Comparison of ENCODE assay signal across 25 cellular contexts in genomic region chr11:115202061-115202460, GRCh38.
"Had no signal": no experiment of that assay in that cellular context is flagged by ENCODE, and none has a peak within 500 bp of the region (broad histone marks: within the 10 kb centered on the region; RNA-seq: fewer than 3 reads in every experiment).

No MANE protein-coding gene starts in this region.

- H3K27ac Mint-ChIP-seq: activated CD4-positive, alpha-beta T cell treated with anti-CD3 and anti-CD28 coated beads for 36 hours; activated naive CD4-positive, alpha-beta T cell treated with anti-CD3 and anti-CD28 coated beads, Interleukin-2, amount 50 U/mL, for 72 hours; activated T-cell treated with anti-CD3 and anti-CD28 coated beads, Interleukin-2, amount 50 U/mL, for 72 hours; endodermal cell; naive thymus-derived CD4-positive, alpha-beta T cell; neural progenitor cell had no signal

- H3K4me3 ChIP-seq: colonic mucosa, dorsolateral prefrontal cortex, neural progenitor cell, spleen, suprapubic skin, tibial artery, upper lobe of right lung had no signal

- H3K4me1 ChIP-seq: colonic mucosa, parathyroid adenoma, spleen, suprapubic skin, upper lobe of right lung had no signal

- H3K4me3 Mint-ChIP-seq: activated CD4-positive, alpha-beta T cell treated with anti-CD3 and anti-CD28 coated beads for 36 hours; activated T-cell treated with anti-CD3 and anti-CD28 coated beads, Interleukin-2, amount 50 U/mL, for 72 hours; endodermal cell; naive thymus-derived CD4-positive, alpha-beta T cell; neural progenitor cell had no signal

- H3K27ac ChIP-seq: colonic mucosa, dorsolateral prefrontal cortex, neural progenitor cell, parathyroid adenoma, spleen, suprapubic skin, tibial artery, upper lobe of right lung had no signal

- H3K4me1 Mint-ChIP-seq: activated CD4-positive, alpha-beta T cell treated with anti-CD3 and anti-CD28 coated beads for 36 hours; naive thymus-derived CD4-positive, alpha-beta T cell had no signal

- H3K9me3 ChIP-seq: colonic mucosa, spleen, suprapubic skin, tibial artery, upper lobe of right lung had no signal

- DNase-seq: activated CD4-positive, alpha-beta T cell treated with anti-CD3 and anti-CD28 coated beads for 36 hours; activated CD4-positive, CD25-positive, alpha-beta regulatory T cell; activated naive CD4-positive, alpha-beta T cell; activated T-cell treated with anti-CD3 and anti-CD28 coated beads for 4 hours; activated T-cell treated with anti-CD3 and anti-CD28 coated beads, Interleukin-2, amount 50 U/mL, for 72 hours; colonic mucosa; dorsolateral prefrontal cortex; endodermal cell; foreskin fibroblast; head of caudate nucleus; hippocampal formation; left colon; midbrain; naive thymus-derived CD4-positive, alpha-beta T cell; occipital lobe; right cardiac atrium; spleen; stimulated activated naive CD4-positive, alpha-beta T cell; tibial artery; upper lobe of right lung had no signal

- H3K36me3 Mint-ChIP-seq: activated naive CD4-positive, alpha-beta T cell treated with anti-CD3 and anti-CD28 coated beads, Interleukin-2, amount 50 U/mL, for 72 hours; naive thymus-derived CD4-positive, alpha-beta T cell had no signal

- H3K27me3 ChIP-seq: colonic mucosa, dorsolateral prefrontal cortex, neural progenitor cell, spleen, suprapubic skin, tibial artery, upper lobe of right lung had no signal

- H3K9me3 Mint-ChIP-seq: activated naive CD4-positive, alpha-beta T cell treated with anti-CD3 and anti-CD28 coated beads, Interleukin-2, amount 50 U/mL, for 72 hours; activated T-cell treated with anti-CD3 and anti-CD28 coated beads, Interleukin-2, amount 50 U/mL, for 72 hours; endodermal cell; naive thymus-derived CD4-positive, alpha-beta T cell; neural progenitor cell had no signal

- ATAC-seq: activated CD4-positive, alpha-beta T cell treated with anti-CD3 and anti-CD28 coated beads for 36 hours; esophagus mucosa; left colon; naive thymus-derived CD4-positive, alpha-beta T cell; right cardiac atrium; upper lobe of right lung had no signal

- H3K36me3 ChIP-seq: colonic mucosa, neural progenitor cell, spleen, suprapubic skin, tibial artery, upper lobe of right lung had no signal
